Comparison of ENCODE assay signal across 31 cellular contexts in genomic region chr1:212935387-212935981, GRCh38. TPM values are rescaled to one million over a fixed set of nuclear protein-coding genes. Genes with fewer than 3 reads are reported as not detected.
"Had no signal": no experiment of that assay in that cellular context is flagged by ENCODE, and none has a peak within 500 bp of the region (broad histone marks: within the 10 kb centered on the region; RNA-seq: fewer than 3 reads in every experiment).

No MANE protein-coding gene starts in this region.

- H3K27me3 Mint-ChIP-seq: stimulated activated memory B cell treated with anti-CD40 and anti-IgM and Interleukin-4, amounts not matched to agents 10 μg/mL and 1 μg/mL and 100 μg/mL, for 72 hours; stimulated activated naive CD8-positive, alpha-beta T cell treated with anti-CD3 and anti-CD28 coated beads, Interleukin-15, amount 100 ng/mL, for 72 hours; type B pancreatic cell had no signal

- H3K36me3 Mint-ChIP-seq: natural killer cell treated with Interleukin-12 subunit alpha and Interleukin-12 subunit beta and Interleukin-15 and Interleukin-18, amount 100 ng/mL, for 72 hours; stimulated activated memory B cell treated with anti-CD40 and anti-IgM and Interleukin-4, amounts not matched to agents 10 μg/mL and 1 μg/mL and 100 μg/mL, for 72 hours; type B pancreatic cell had no signal

- H3K9me3 Mint-ChIP-seq: natural killer cell treated with Interleukin-12 subunit alpha and Interleukin-12 subunit beta and Interleukin-15 and Interleukin-18, amount 100 ng/mL, for 72 hours; stimulated activated memory B cell treated with anti-CD40 and anti-IgM and Interleukin-4, amounts not matched to agents 10 μg/mL and 1 μg/mL and 100 μg/mL, for 72 hours; stimulated activated naive CD8-positive, alpha-beta T cell treated with anti-CD3 and anti-CD28 coated beads, Interleukin-15, amount 100 ng/mL, for 72 hours had no signal

- H3K27ac ChIP-seq: neutrophil, pancreas, prostate gland, skin epidermis, spleen, suprapubic skin, testis, tibial artery, transverse colon, upper lobe of right lung, uterus had no signal

- DNase-seq: naive thymus-derived CD8-positive, alpha-beta T cell; nephron progenitor cell; nucleus accumbens; pancreas; retina; right cardiac atrium; spleen; stimulated activated CD4-positive, alpha-beta T cell treated with anti-CD3 and anti-CD28 coated beads, Interleukin-12 subunit alpha, Interleukin-12 subunit beta, amount 100 ng/mL, for 4 hours; stimulated activated CD4-positive, alpha-beta T cell treated with anti-CD3 and anti-CD28 coated beads, Interleukin-1b, Interleukin-23, amount 100 ng/mL, for 48 hours; stimulated activated CD4-positive, alpha-beta T cell treated with anti-CD3 and anti-CD28 coated beads, Interleukin-4, amount 100 ng/mL, for 1 hour; stimulated activated CD4-positive, alpha-beta T cell treated with anti-CD3 and anti-CD28 coated beads, Interleukin-4, amount 100 ng/mL, for 4 hours; stimulated activated CD8-positive, alpha-beta memory T cell treated with anti-CD3 and anti-CD28 coated beads, Interleukin-4, amount 100 ng/mL, for 48 hours; stimulated activated naive CD4-positive, alpha-beta T cell; stimulated activated naive CD8-positive, alpha-beta T cell treated with anti-CD3 and anti-CD28 coated beads, Interleukin-15, amount 100 ng/mL, for 72 hours; stimulated activated naive CD8-positive, alpha-beta T cell treated with anti-CD3 and anti-CD28 coated beads, Interleukin-15, Interleukin-2, amounts not matched to agents 100 U/mL and 50 U/mL, for 24 hours; substantia nigra; testis; tibial artery; transverse colon; upper lobe of right lung; uterus had no signal

- H3K27ac Mint-ChIP-seq: naive thymus-derived CD8-positive, alpha-beta T cell; natural killer cell treated with Interleukin-12 subunit alpha and Interleukin-12 subunit beta and Interleukin-15 and Interleukin-18, amount 100 ng/mL, for 72 hours; stimulated activated memory B cell treated with anti-CD40 and anti-IgM and Interleukin-4, amounts not matched to agents 10 μg/mL and 1 μg/mL and 100 μg/mL, for 72 hours; stimulated activated naive CD8-positive, alpha-beta T cell treated with anti-CD3 and anti-CD28 coated beads, Interleukin-15, amount 100 ng/mL, for 72 hours; type B pancreatic cell had no signal

- H3K4me3 Mint-ChIP-seq: natural killer cell treated with Interleukin-12 subunit alpha and Interleukin-12 subunit beta and Interleukin-15 and Interleukin-18, amount 100 ng/mL, for 72 hours; nephron progenitor cell; neural crest cell; stimulated activated memory B cell treated with anti-CD40 and anti-IgM and Interleukin-4, amounts not matched to agents 10 μg/mL and 1 μg/mL and 100 μg/mL, for 72 hours; stimulated activated naive CD8-positive, alpha-beta T cell treated with anti-CD3 and anti-CD28 coated beads, Interleukin-15, amount 100 ng/mL, for 72 hours; type B pancreatic cell had no signal

- FAIRE-seq: pancreas had no signal

- H3K4me3 ChIP-seq: pancreas, prostate gland, skin epidermis, smooth muscle cell, spleen, suprapubic skin, testis, tibial artery, transverse colon, upper lobe of right lung, uterus had no signal

- H3K36me3 ChIP-seq: neutrophil, pancreas, prostate gland, spleen, suprapubic skin, tibial artery, transverse colon, upper lobe of right lung, uterus had no signal

- H3K4me1 ChIP-seq: pancreas, prostate gland, spleen, testis, tibial artery, transverse colon, upper lobe of right lung, uterus had no signal

- H3K4me1 Mint-ChIP-seq: naive thymus-derived CD8-positive, alpha-beta T cell; nephron progenitor cell; neural crest cell had no signal

- H3K9me3 ChIP-seq: neutrophil, pancreas, prostate gland, suprapubic skin, testis, transverse colon, upper lobe of right lung, uterus had no signal

- H3K27me3 ChIP-seq: neutrophil, pancreas, spleen, suprapubic skin, testis, tibial artery, transverse colon, upper lobe of right lung, uterus had no signal

- ATAC-seq: naive thymus-derived CD8-positive, alpha-beta T cell; natural killer cell treated with Interleukin-12 subunit alpha and Interleukin-12 subunit beta and Interleukin-15 and Interleukin-18, amount 100 ng/mL, for 72 hours; pancreas; right cardiac atrium; sciatic nerve; stimulated activated memory B cell treated with anti-CD40 and anti-IgM and Interleukin-4, amounts not matched to agents 10 μg/mL and 1 μg/mL and 100 μg/mL, for 72 hours; stimulated activated naive CD8-positive, alpha-beta T cell treated with anti-CD3 and anti-CD28 coated beads, Interleukin-15, amount 100 ng/mL, for 72 hours; stimulated activated naive CD8-positive, alpha-beta T cell treated with anti-CD3 and anti-CD28 coated beads, Interleukin-15, Interleukin-2, amounts not matched to agents 100 U/mL and 50 U/mL, for 24 hours; upper lobe of right lung had no signal

- H3K4me2 ChIP-seq: smooth muscle cell had no signal

RNA-seq across cellular contexts. Expression of gene VASH2, which starts 14.9 kb away (rescaled TPM):
- total RNA-seq: naive thymus-derived CD8-positive, alpha-beta T cell had no signal
